Comparison of ENCODE assay signal across 21 cellular contexts in the genomic region with DNA sequence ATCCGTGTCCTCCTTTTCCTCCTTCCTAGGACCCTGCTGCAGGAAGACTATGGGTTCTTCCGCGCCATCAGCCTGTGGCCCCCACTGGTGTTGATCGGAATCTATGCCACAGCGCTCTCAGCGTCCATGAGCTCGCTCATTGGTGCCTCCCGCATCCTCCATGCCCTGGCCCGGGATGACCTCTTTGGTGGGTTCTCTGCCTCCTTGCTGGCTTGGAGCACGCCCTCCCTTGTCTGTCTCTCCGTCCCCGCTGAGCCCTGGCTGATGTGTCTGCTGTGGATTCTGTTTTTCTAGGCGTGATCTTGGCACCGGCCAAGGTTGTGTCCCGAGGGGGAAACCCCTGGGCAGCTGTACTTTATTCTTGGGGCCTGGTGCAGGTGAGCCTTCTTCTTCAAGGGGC. TPM values are rescaled to one million over a fixed set of nuclear protein-coding genes. Genes with fewer than 3 reads are reported as not detected.
A peak's percentile ranks its signal among the peaks of the same experiment; 100 is the strongest.
DNase-seq lines count a peak whose midpoint lies in the region; ATAC-seq, FAIRE-seq and TF ChIP-seq lines count a peak whose summit lies in the region.
"Had no signal": no experiment of that assay in that cellular context is flagged by ENCODE, and none has a peak within 500 bp of the region (broad histone marks: within the 10 kb centered on the region; RNA-seq: fewer than 3 reads in every experiment).

No MANE protein-coding gene starts in this region.

- H2BK120ac ChIP-seq in H9 (ENCODE audit: low read depth, low read length, poor library complexity, severe bottlenecking), result no peak overlapping the region

- no peak overlapping the region for H3K4ac ChIP-seq in H9 (ENCODE audit: low read depth, low read length)

- no peak overlapping the region for H3K56ac ChIP-seq in H9 (ENCODE audit: insufficient read length, low read depth, low read length)

- no peaks in the 10 kb centered on the region for H3K27me3 Mint-ChIP-seq in H9 (ENCODE audit: low read depth)
- H3K27me3 Mint-ChIP-seq in T-helper 17 cell, result no peaks in the 10 kb centered on the region
- H3K27me3 Mint-ChIP-seq: CD8-positive, alpha-beta memory T cell had no signal

- no CpG with 5 or more reads among the region's 15 CpGs for WGBS in H9 (ENCODE audit: extremely low coverage, insufficient read length, low lambda C conversion rate)

- ATAC-seq in T-helper 17 cell (no peak), HG03342 (IDR thresholded peaks at IDR 0.05; ENCODE audit: unreplicated experiment) (no peak), GM18517 (IDR thresholded peaks at IDR 0.05; ENCODE audit: unreplicated experiment) (no peak)

- H3K27ac ChIP-seq in H9 (ENCODE audit: insufficient read length, low read depth, low read length), result no peak overlapping the region
- H3K27ac ChIP-seq in kidney (ENCODE audit: low read depth in 2 of 2, low read length in 2 of 2), result no peak overlapping the region
- H3K27ac ChIP-seq: Peyer's patch, SJCRH30 had no signal

- no peaks in the 10 kb centered on the region for H3K4me1 ChIP-seq in H9 (ENCODE audit: insufficient read depth, low read length)
- peaks cover 8 to 9% of the 10 kb centered on the region in 2 donors for H3K4me1 ChIP-seq in kidney (ENCODE audit: control insufficient read depth in 1 of 2, insufficient read depth in 1 of 2, low read depth in 1 of 2, low read length in 2 of 2)

- H3K9me3 Mint-ChIP-seq in H9, result no peaks in the 10 kb centered on the region; a peak in 1 of 5 replicates
- H3K9me3 Mint-ChIP-seq: CD8-positive, alpha-beta memory T cell had no signal

- DNase-seq in H9 (no peak), T-helper 17 cell (no peak), kidney (peak; percentile 54), NCI-H128 (lab: John Stamatoyannopoulos, UW; ENCODE audit: unreplicated experiment) (no peak), NCI-H1930 (lab: John Stamatoyannopoulos, UW) (no peak)
- DNase-seq: ACHN; C1 segment of cervical spinal cord; Calu3; CD8-positive, alpha-beta memory T cell; GDM1; NCI-H1105; NCI-H2081; NCI-H2171 treated with DMSO at 0.1 percent for 48 hours; NCI-H524 treated with DMSO at 0.1 percent for 48 hours; NCI-H82; Peyer's patch; SJCRH30 had no signal

- H3K4me3 Mint-ChIP-seq in H9 (0 out of 5 replicates have a peak overlapping the region, but pooled peaks of 1 of the 2 experiments have one; percentile 6), T-helper 17 cell (no peak overlapping the region)
- H3K4me3 Mint-ChIP-seq: CD8-positive, alpha-beta memory T cell had no signal

- H3K4me1 Mint-ChIP-seq in H9 (no peaks in the 10 kb centered on the region; a peak in 1 of 4 replicates), T-helper 17 cell (peaks cover 20% of the 10 kb centered on the region)

- peaks cover 2 to 15% of the 10 kb centered on the region in 2 donors for H3K36me3 ChIP-seq in kidney (ENCODE audit: control insufficient read depth in 1 of 2, insufficient read depth in 2 of 2, low read length in 2 of 2)

- H3K79me2 ChIP-seq in H9 (ENCODE audit: insufficient read depth, low read length), result peaks cover 2% of the 10 kb centered on the region; the same call in 1 of the 2 replicates

- no peaks in the 10 kb centered on the region for H3K79me1 ChIP-seq in H9 (ENCODE audit: insufficient read depth, low read depth, low read length, poor library complexity, severe bottlenecking)

- H3K23me2 ChIP-seq in H9 (ENCODE audit: insufficient read length, low read depth, low read length, poor library complexity, severe bottlenecking), result no peaks in the 10 kb centered on the region

- H3K14ac ChIP-seq in H9 (ENCODE audit: insufficient read depth, low read length), result no peak overlapping the region

- H3K9me3 ChIP-seq in H9 (ENCODE audit: control insufficient read depth, low read depth, low read length), result no peaks in the 10 kb centered on the region
- no peaks in the 10 kb centered on the region for H3K9me3 ChIP-seq in T-helper 17 cell (ENCODE audit: control insufficient read depth, low read length, poor library complexity, severe bottlenecking)
- no peaks in the 10 kb centered on the region for H3K9me3 ChIP-seq in kidney (ENCODE audit: control insufficient read depth in 1 of 2, low read length in 2 of 2)
- H3K9me3 ChIP-seq: Peyer's patch, SJCRH30 had no signal

- H4K91ac ChIP-seq in H9 (ENCODE audit: insufficient read length, low read depth, low read length), result no peak overlapping the region

- no peak overlapping the region for H4K5ac ChIP-seq in H9 (ENCODE audit: insufficient read length, low read depth, low read length)

- no peak overlapping the region for H2AFZ ChIP-seq in H9 (ENCODE audit: low read length)

- H2BK12ac ChIP-seq in H9 (ENCODE audit: insufficient read length, low read depth, low read length), result no peak overlapping the region

- TF ChIP-seq CTCF in H9 (conservative IDR thresholded peaks at IDR 0.05), result no peak
- TF ChIP-seq CTCF in kidney (IDR thresholded peaks at IDR 0.05; ENCODE audit: borderline replicate concordance, extremely low read depth, insufficient read depth), result no peak

- no peak overlapping the region for H3K18ac ChIP-seq in H9 (ENCODE audit: insufficient read length, low read depth, low read length)

- intact Hi-C loops in kidney (cut with DNase I), result loop anchor here (10.0 kb wide), 1 partner anchor 55 kb away; no protein-coding TSS in a partner anchor

- peaks cover 23 to 56% (median 47%) of the 10 kb centered on the region in 3 experiments; a peak in 6 of 7 replicates for H3K36me3 Mint-ChIP-seq in H9 (ENCODE audit: insufficient read depth in 1 of 3, low read depth in 3 of 3)
- H3K36me3 Mint-ChIP-seq in T-helper 17 cell (ENCODE audit: low read depth), result peaks cover 7% of the 10 kb centered on the region

- H3K27me3 ChIP-seq in H9 (ENCODE audit: insufficient read depth, low read length), result no peaks in the 10 kb centered on the region
- H3K27me3 ChIP-seq: Peyer's patch, SJCRH30 had no signal

- no peak for FAIRE-seq in kidney (lab: Jason Lieb, UNC)
- FAIRE-seq: H54, HTR-8/SVneo had no signal

- H3K9ac ChIP-seq in H9 (ENCODE audit: extremely low read depth, insufficient read length, low read length) (no peak overlapping the region), kidney (ENCODE audit: low read length in 2 of 2) (no peak overlapping the region)

- H3K4me3 ChIP-seq in kidney (ENCODE audit: low read length in 2 of 2), result no peak overlapping the region
- H3K4me3 ChIP-seq: Peyer's patch, SJCRH30 had no signal

- H2BK20ac ChIP-seq in H9 (ENCODE audit: low read depth, low read length, poor library complexity, severe bottlenecking), result no peak overlapping the region

- H3T11ph ChIP-seq in H9 (ENCODE audit: low read length), result no peak overlapping the region

- no peak overlapping the region for H3K4me2 ChIP-seq in H9 (ENCODE audit: insufficient read depth, insufficient read length, low read length)

- no peak overlapping the region for H2BK5ac ChIP-seq in H9 (ENCODE audit: insufficient read length, low read length)

- no peaks in the 10 kb centered on the region for H4K20me1 ChIP-seq in H9 (ENCODE audit: control insufficient read depth, insufficient read depth, insufficient read length)

- no peak overlapping the region for H2BK15ac ChIP-seq in H9 (ENCODE audit: low read depth, low read length)

- H4K8ac ChIP-seq in H9 (replicated peaks; ENCODE audit: insufficient read length, low read depth, low read length), result no peak overlapping the region

- H3K27ac Mint-ChIP-seq in H9, result peak overlapping the region in 2 of 3 experiments; percentile 72 to 89; a peak in 3 of 7 replicates
- peak overlapping the region; percentile 3 for H3K27ac Mint-ChIP-seq in T-helper 17 cell

- H2AK5ac ChIP-seq in H9 (ENCODE audit: insufficient read length, low read length), result no peak overlapping the region

- H3K23ac ChIP-seq in H9 (ENCODE audit: insufficient read length, low read depth, low read length), result no peak overlapping the region

RNA-seq across cellular contexts. Expression of a gene that starts 7.3 kb away (rescaled TPM):
- total RNA-seq in H9 (2021) (120 and 122 TPM in 2 replicates), T-helper 17 cell (1 to 10 TPM; 8.5 to 9.8 TPM), kidney (74.4 TPM)
- polyA plus RNA-seq in kidney (ENCODE audit: insufficient read depth, low read depth, low replicate concordance), result 92.6 TPM

RNA-seq across cellular contexts. Expression of a gene that starts 7.3 kb away (rescaled TPM):
- 42.3 and 43.0 TPM in 2 replicates for total RNA-seq in H9 (2021)
- 10 to 100 TPM; 43.9 to 50.9 TPM for total RNA-seq in T-helper 17 cell
- 29.9 TPM for total RNA-seq in kidney
- polyA plus RNA-seq in kidney (ENCODE audit: insufficient read depth, low read depth, low replicate concordance), result 19.7 TPM

RNA-seq across cellular contexts. Expression of a gene that starts 15.0 kb away (rescaled TPM):
- total RNA-seq in H9 (2021), result 373 and 382 TPM in 2 replicates
- 100 to 1,000 TPM; 246 to 255 TPM for total RNA-seq in T-helper 17 cell
- 127 TPM for total RNA-seq in kidney
- polyA plus RNA-seq in kidney (ENCODE audit: insufficient read depth, low read depth, low replicate concordance), result 58.2 TPM

RNA-seq across cellular contexts. Expression of a gene that starts 29.7 kb away (rescaled TPM):
- 4.3 and 4.6 TPM in 2 replicates for total RNA-seq in H9 (2021)
- 1 to 10 TPM; 1.6 to 2.2 TPM for total RNA-seq in T-helper 17 cell
- total RNA-seq in kidney, result 3.4 TPM
- 3.8 TPM for polyA plus RNA-seq in kidney (ENCODE audit: insufficient read depth, low read depth, low replicate concordance)

RNA-seq across cellular contexts. Expression of a gene that starts 32.5 kb away (rescaled TPM):
- total RNA-seq in H9 (2021) (132 and 135 TPM in 2 replicates), T-helper 17 cell (1 to 10 TPM; 4.7 to 6.6 TPM), kidney (65.5 TPM)
- 33.2 TPM for polyA plus RNA-seq in kidney (ENCODE audit: insufficient read depth, low read depth, low replicate concordance)
- polyA plus RNA-seq: CD8-positive, alpha-beta memory T cell had no signal
